Comparison of ENCODE assay signal across 28 cellular contexts in the genomic region with DNA sequence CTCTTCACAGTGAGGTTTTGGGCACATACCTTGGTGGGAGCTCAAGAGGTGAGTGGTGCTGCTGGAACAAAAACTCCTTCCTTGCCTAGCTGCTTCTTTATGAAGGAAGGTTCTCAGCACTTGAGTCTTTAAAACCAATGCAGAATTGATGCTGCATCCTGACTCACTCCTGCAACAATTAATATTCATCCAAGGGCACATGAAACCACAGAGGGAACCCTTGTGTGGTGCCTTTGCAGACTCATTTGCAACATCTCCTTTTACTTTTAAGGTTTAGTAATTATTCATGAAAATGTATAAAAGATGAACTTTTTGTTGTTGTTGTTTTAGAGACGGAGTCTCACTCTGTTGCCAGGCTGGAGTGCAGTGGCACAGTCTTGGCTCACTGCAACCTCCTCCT. TPM values are rescaled to one million over a fixed set of nuclear protein-coding genes. Genes with fewer than 3 reads are reported as not detected.
"Had no signal": no experiment of that assay in that cellular context is flagged by ENCODE, and none has a peak within 500 bp of the region (broad histone marks: within the 10 kb centered on the region; RNA-seq: fewer than 3 reads in every experiment).

No MANE protein-coding gene starts in this region.

- H3K4me1 ChIP-seq: breast epithelium had no signal

- H3K27ac ChIP-seq: SK-N-MC, VCaP had no signal

- H3K9me3 ChIP-seq: breast epithelium had no signal

- H3K27ac Mint-ChIP-seq: activated CD4-positive, alpha-beta memory T cell treated with anti-CD3 and anti-CD28 coated beads, Interleukin-2, amount 10 ng/mL, durations not matched to agents 7 days and 5 days; activated naive CD4-positive, alpha-beta T cell treated with anti-CD3 and anti-CD28 coated beads, Interleukin-2, amount 10 ng/mL, durations not matched to agents 7 days and 5 days; activated naive CD8-positive, alpha-beta T cell treated with anti-CD3 and anti-CD28 coated beads for 36 hours; activated T-cell treated with anti-CD3 and anti-CD28 coated beads, Interleukin-2, amount 50 U/mL, for 72 hours; activated T-helper 2 cell treated with anti-CD3 and anti-CD28 coated beads, Interferon-gamma antibody, Interleukin-2, Interleukin-4, amounts not matched to agents 10 μg/mL and 5 μg/mL and 100 μg/mL, durations not matched to agents 14 hours and 24 hours and 36 hours; T-cell had no signal

- DNase-seq: activated CD4-positive, alpha-beta memory T cell treated with anti-CD3 and anti-CD28 coated beads, Interleukin-2, amount 10 ng/mL, durations not matched to agents 7 days and 5 days; activated CD4-positive, alpha-beta T cell treated with anti-CD3 and anti-CD28 coated beads, Interleukin-2, amount 50 U/mL, for 1 hour; activated CD4-positive, CD25-positive, alpha-beta regulatory T cell; activated gamma-delta T cell treated with Interleukin-2 at 50 U/mL for 16 hours; activated naive CD4-positive, alpha-beta T cell treated with anti-CD3 and anti-CD28 coated beads, Interleukin-2, amount 10 ng/mL, durations not matched to agents 7 days and 5 days; activated naive CD8-positive, alpha-beta T cell treated with anti-CD3 and anti-CD28 coated beads for 36 hours; activated T-cell treated with anti-CD3 and anti-CD28 coated beads for 4 hours; activated T-cell treated with anti-CD3 and anti-CD28 coated beads, Interleukin-2, amount 50 U/mL, for 72 hours; anterior cingulate cortex; caudate nucleus; Karpas-422; NCI-H1048; NCI-H1417; NCI-H2029; NCI-H2107; NCI-H2171 treated with DMSO at 0.1 percent for 48 hours; NCI-H226; NCI-H526; NCI-H82; T-cell had no signal

- H3K36me3 Mint-ChIP-seq: activated naive CD8-positive, alpha-beta T cell treated with anti-CD3 and anti-CD28 coated beads for 36 hours had no signal

- H3K9me3 Mint-ChIP-seq: activated CD4-positive, alpha-beta memory T cell treated with anti-CD3 and anti-CD28 coated beads, Interleukin-2, amount 10 ng/mL, durations not matched to agents 7 days and 5 days; activated naive CD4-positive, alpha-beta T cell treated with anti-CD3 and anti-CD28 coated beads, Interleukin-2, amount 10 ng/mL, durations not matched to agents 7 days and 5 days; activated naive CD8-positive, alpha-beta T cell treated with anti-CD3 and anti-CD28 coated beads for 36 hours; activated T-cell treated with anti-CD3 and anti-CD28 coated beads, Interleukin-2, amount 50 U/mL, for 72 hours; activated T-helper 2 cell treated with anti-CD3 and anti-CD28 coated beads, Interferon-gamma antibody, Interleukin-2, Interleukin-4, amounts not matched to agents 10 μg/mL and 5 μg/mL and 100 μg/mL, durations not matched to agents 14 hours and 24 hours and 36 hours; T-cell had no signal

- H3K36me3 ChIP-seq: breast epithelium had no signal

- H3K27me3 Mint-ChIP-seq: activated CD4-positive, alpha-beta memory T cell treated with anti-CD3 and anti-CD28 coated beads, Interleukin-2, amount 10 ng/mL, durations not matched to agents 7 days and 5 days; activated naive CD4-positive, alpha-beta T cell treated with anti-CD3 and anti-CD28 coated beads, Interleukin-2, amount 10 ng/mL, durations not matched to agents 7 days and 5 days; activated naive CD8-positive, alpha-beta T cell treated with anti-CD3 and anti-CD28 coated beads for 36 hours; T-cell had no signal

- H3K4me3 ChIP-seq: SK-N-MC had no signal

- H3K27me3 ChIP-seq: breast epithelium had no signal

- H3K4me3 Mint-ChIP-seq: activated CD4-positive, alpha-beta memory T cell treated with anti-CD3 and anti-CD28 coated beads, Interleukin-2, amount 10 ng/mL, durations not matched to agents 7 days and 5 days; activated naive CD4-positive, alpha-beta T cell treated with anti-CD3 and anti-CD28 coated beads, Interleukin-2, amount 10 ng/mL, durations not matched to agents 7 days and 5 days; activated naive CD8-positive, alpha-beta T cell treated with anti-CD3 and anti-CD28 coated beads for 36 hours; activated T-cell treated with anti-CD3 and anti-CD28 coated beads, Interleukin-2, amount 50 U/mL, for 72 hours; T-cell had no signal

RNA-seq across cellular contexts. Expression of gene GPR4, which starts 47.5 kb away (rescaled TPM):
- total RNA-seq: activated CD4-positive, alpha-beta memory T cell treated with anti-CD3 and anti-CD28 coated beads, Interleukin-2, amount 10 ng/mL, durations not matched to agents 7 days and 5 days; activated CD8-positive, alpha-beta memory T cell treated with anti-CD3 and anti-CD28 coated beads for 36 hours; activated naive CD8-positive, alpha-beta T cell treated with anti-CD3 and anti-CD28 coated beads for 36 hours; activated T-helper 2 cell treated with anti-CD3 and anti-CD28 coated beads, Interferon-gamma antibody, Interleukin-2, Interleukin-4, amounts not matched to agents 10 μg/mL and 5 μg/mL and 100 μg/mL, durations not matched to agents 14 hours and 24 hours and 36 hours; chondrocyte; RPMI7951; T-helper 2 cell treated with Interferon-gamma antibody and Interleukin-4, amounts not matched to agents 100 ng/mL and 5 ng/mL, for 36 hours had no signal
